In the genomic region with DNA sequence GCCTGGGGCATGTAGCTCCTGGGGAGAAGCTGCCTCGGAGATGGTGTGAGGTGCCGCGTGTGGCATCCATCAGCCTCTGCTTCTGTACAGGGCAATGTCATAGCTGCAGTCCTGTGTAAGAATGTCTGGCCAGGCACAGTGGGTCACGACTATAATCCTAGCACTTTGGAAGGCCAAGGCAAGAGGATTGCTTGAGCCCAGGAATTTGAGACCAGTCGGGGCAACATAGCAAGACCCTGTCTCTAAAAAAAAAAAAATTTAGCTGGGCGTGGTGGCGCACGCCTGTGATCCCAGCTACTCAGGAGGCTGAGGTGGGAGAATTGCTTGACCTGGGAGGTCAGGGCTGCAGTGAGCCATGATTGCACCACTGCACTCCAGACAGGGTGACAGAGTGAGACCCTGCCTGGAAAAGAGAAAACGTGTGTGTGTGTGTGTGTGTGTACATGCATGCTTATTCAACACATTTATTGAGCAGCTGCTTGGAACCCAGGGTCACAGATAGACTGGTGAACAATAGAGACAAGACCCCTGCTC, we compare ENCODE assay signal across 21 cellular contexts. TPM values are rescaled to one million over a fixed set of nuclear protein-coding genes. Genes with fewer than 3 reads are reported as not detected.
DNase-seq lines count a peak whose midpoint lies in the region; ATAC-seq, FAIRE-seq and TF ChIP-seq lines count a peak whose summit lies in the region.
"Had no signal": no experiment of that assay in that cellular context is flagged by ENCODE, and none has a peak within 500 bp of the region (broad histone marks: within the 10 kb centered on the region; RNA-seq: fewer than 3 reads in every experiment).

No MANE protein-coding gene starts in this region.

- H3K36me3 ChIP-seq in BLaER1 (peaks cover 19% of the 10 kb centered on the region; the same call in 1 of the 2 replicates), WERI-Rb-1 (peaks cover 47% of the 10 kb centered on the region)

- no peak for DNase-seq in activated CD4-positive, alpha-beta memory T cell treated with anti-CD3 and anti-CD28 coated beads, Interleukin-2, amount 10 ng/mL, durations not matched to agents 7 days and 5 days
- no peak for DNase-seq in activated CD4-positive, alpha-beta memory T cell treated with anti-CD3 and anti-CD28 coated beads for 36 hours
- DNase-seq in WERI-Rb-1 (no peak), mesothelial cell of epicardium (ENCODE audit: low spot score in 2 of 2, unreplicated experiment in 2 of 2) (no peak), D721Med (ENCODE audit: insufficient read length, low spot score) (no peak), NCI-H1092 treated with DMSO at 0.1 percent for 48 hours (lab: John Stamatoyannopoulos, UW) (no peak)
- DNase-seq: AML-193; CD4-positive, CD25-positive, alpha-beta regulatory T cell; GF-D8; KG1; NCI-H1417; NCI-H187; NCI-H345; NCI-H526; PC-3 had no signal

- no peak for FAIRE-seq in D721Med (lab: Jason Lieb, UNC)

- H3K4me3 ChIP-seq in BLaER1 = no peak overlapping the region
- no peak overlapping the region for H3K4me3 ChIP-seq in WERI-Rb-1 (ENCODE audit: low read depth, low read length)
- H3K4me3 ChIP-seq: GM23338, SJSA1 had no signal

- H3K4me1 ChIP-seq in BLaER1 = peaks cover 67% of the 10 kb centered on the region

- POLR2A ChIA-PET in activated CD4-positive, alpha-beta memory T cell treated with anti-CD3 and anti-CD28 coated beads, Interleukin-2, amount 10 ng/mL, durations not matched to agents 7 days and 5 days (lab: Charles Lee) = no interaction called here
- POLR2A ChIA-PET in activated CD4-positive, alpha-beta memory T cell treated with anti-CD3 and anti-CD28 coated beads for 36 hours (lab: Charles Lee) = no interaction called here

- H3K4me1 Mint-ChIP-seq in activated CD4-positive, alpha-beta memory T cell treated with anti-CD3 and anti-CD28 coated beads, Interleukin-2, amount 10 ng/mL, durations not matched to agents 7 days and 5 days = peaks cover 10% of the 10 kb centered on the region
- peaks cover 5% of the 10 kb centered on the region for H3K4me1 Mint-ChIP-seq in activated CD4-positive, alpha-beta memory T cell treated with anti-CD3 and anti-CD28 coated beads for 36 hours (ENCODE audit: low read depth)
- H3K4me1 Mint-ChIP-seq in mesothelial cell of epicardium = peaks cover 44% of the 10 kb centered on the region

- no peaks in the 10 kb centered on the region for H3K27me3 Mint-ChIP-seq in activated CD4-positive, alpha-beta memory T cell treated with anti-CD3 and anti-CD28 coated beads, Interleukin-2, amount 10 ng/mL, durations not matched to agents 7 days and 5 days
- H3K27me3 Mint-ChIP-seq in activated CD4-positive, alpha-beta memory T cell treated with anti-CD3 and anti-CD28 coated beads for 36 hours = no peaks in the 10 kb centered on the region
- no peaks in the 10 kb centered on the region for H3K27me3 Mint-ChIP-seq in mesothelial cell of epicardium (ENCODE audit: low read depth)
- H3K27me3 Mint-ChIP-seq: CD4-positive, CD25-positive, alpha-beta regulatory T cell had no signal

- CTCF ChIA-PET in activated CD4-positive, alpha-beta memory T cell treated with anti-CD3 and anti-CD28 coated beads, Interleukin-2, amount 10 ng/mL, durations not matched to agents 7 days and 5 days (lab: Charles Lee) = interaction anchor here (1.0 to 1.5 kb wide), 3 partner anchors 25 to 68 kb away, joined by 3 to 5 read pairs (median 5); no protein-coding TSS in a partner anchor
- CTCF ChIA-PET in activated CD4-positive, alpha-beta memory T cell treated with anti-CD3 and anti-CD28 coated beads for 36 hours (lab: Charles Lee) = interaction anchor here (1.3 kb wide), 1 partner anchor 25 kb away, joined by 7 read pairs; the partner anchor contains the start of gene RHOF

- H3K9me3 Mint-ChIP-seq in activated CD4-positive, alpha-beta memory T cell treated with anti-CD3 and anti-CD28 coated beads, Interleukin-2, amount 10 ng/mL, durations not matched to agents 7 days and 5 days = no peaks in the 10 kb centered on the region
- no peaks in the 10 kb centered on the region for H3K9me3 Mint-ChIP-seq in activated CD4-positive, alpha-beta memory T cell treated with anti-CD3 and anti-CD28 coated beads for 36 hours
- no peaks in the 10 kb centered on the region for H3K9me3 Mint-ChIP-seq in mesothelial cell of epicardium
- H3K9me3 Mint-ChIP-seq: CD4-positive, CD25-positive, alpha-beta regulatory T cell; GM23338 had no signal

- peak overlapping the region; percentile 36 for H3K27ac Mint-ChIP-seq in activated CD4-positive, alpha-beta memory T cell treated with anti-CD3 and anti-CD28 coated beads, Interleukin-2, amount 10 ng/mL, durations not matched to agents 7 days and 5 days
- H3K27ac Mint-ChIP-seq in activated CD4-positive, alpha-beta memory T cell treated with anti-CD3 and anti-CD28 coated beads for 36 hours = no peak overlapping the region
- peak overlapping the region; percentile 39 for H3K27ac Mint-ChIP-seq in mesothelial cell of epicardium
- H3K27ac Mint-ChIP-seq: GM23338 had no signal

- no peak for ATAC-seq in GM21390 (IDR thresholded peaks at IDR 0.05; ENCODE audit: unreplicated experiment)
- ATAC-seq: GM23338, HCT116, PC-3 had no signal

- H3K9me3 ChIP-seq in BLaER1 = no peaks in the 10 kb centered on the region
- no peaks in the 10 kb centered on the region for H3K9me3 ChIP-seq in WERI-Rb-1 (ENCODE audit: severe bottlenecking)
- H3K9me3 ChIP-seq: SJSA1 had no signal

- TF ChIP-seq CTCF in WERI-Rb-1 (IDR thresholded peaks at IDR 0.05; ENCODE audit: low read depth, low read length) (no peak), mesothelial cell of epicardium (IDR thresholded peaks at IDR 0.05; ENCODE audit: unreplicated experiment) (no peak), D721Med (IDR thresholded peaks at IDR 0.05; ENCODE audit: insufficient read depth, missing control alignments) (no peak)

- H3K27me3 ChIP-seq in BLaER1 (no peaks in the 10 kb centered on the region), WERI-Rb-1 (ENCODE audit: insufficient read depth, low read depth, severe bottlenecking) (no peaks in the 10 kb centered on the region)
- H3K27me3 ChIP-seq: SJSA1 had no signal

- no peak overlapping the region for H3K4me3 Mint-ChIP-seq in activated CD4-positive, alpha-beta memory T cell treated with anti-CD3 and anti-CD28 coated beads, Interleukin-2, amount 10 ng/mL, durations not matched to agents 7 days and 5 days
- no peak overlapping the region for H3K4me3 Mint-ChIP-seq in activated CD4-positive, alpha-beta memory T cell treated with anti-CD3 and anti-CD28 coated beads for 36 hours
- no peak overlapping the region for H3K4me3 Mint-ChIP-seq in mesothelial cell of epicardium
- H3K4me3 Mint-ChIP-seq: CD4-positive, CD25-positive, alpha-beta regulatory T cell; GM23338 had no signal

- H4K20me1 ChIP-seq in BLaER1 = no peaks in the 10 kb centered on the region

- peak overlapping the region; percentile 30; the same call in 1 of the 2 replicates for H3K9ac ChIP-seq in BLaER1

- no peaks in the 10 kb centered on the region for H3K36me3 Mint-ChIP-seq in activated CD4-positive, alpha-beta memory T cell treated with anti-CD3 and anti-CD28 coated beads, Interleukin-2, amount 10 ng/mL, durations not matched to agents 7 days and 5 days (ENCODE audit: low read depth)
- H3K36me3 Mint-ChIP-seq in activated CD4-positive, alpha-beta memory T cell treated with anti-CD3 and anti-CD28 coated beads for 36 hours = no peaks in the 10 kb centered on the region
- no peaks in the 10 kb centered on the region for H3K36me3 Mint-ChIP-seq in mesothelial cell of epicardium
- H3K36me3 Mint-ChIP-seq: CD4-positive, CD25-positive, alpha-beta regulatory T cell had no signal

- H3K27ac ChIP-seq in BLaER1 (peak overlapping the region; percentile 76), WERI-Rb-1 (peak overlapping the region; percentile 72)
- H3K27ac ChIP-seq: 22Rv1, SJSA1 had no signal

- intact Hi-C loops in activated CD4-positive, alpha-beta memory T cell treated with anti-CD3 and anti-CD28 coated beads for 36 hours (cut with micrococcal nuclease) = no loop called here

- H3K4me2 ChIP-seq in BLaER1 = peak overlapping the region; percentile 75
- H3K4me2 ChIP-seq: GM23338 had no signal

RNA-seq across cellular contexts. Expression of gene RHOF, which starts 24.1 kb away (rescaled TPM):
- total RNA-seq in activated CD4-positive, alpha-beta memory T cell treated with anti-CD3 and anti-CD28 coated beads, Interleukin-2, amount 10 ng/mL, durations not matched to agents 7 days and 5 days = 100 to 1,000 TPM; 157 to 163 TPM
- total RNA-seq in activated CD4-positive, alpha-beta memory T cell treated with anti-CD3 and anti-CD28 coated beads for 36 hours = 100 to 1,000 TPM; 136 to 141 TPM
- total RNA-seq in mesothelial cell of epicardium = 33.0 to 37.8 TPM (median 33.8 TPM) in 3 replicates

RNA-seq across cellular contexts. Expression of gene SETD1B, which starts 34.4 kb away (rescaled TPM):
- total RNA-seq in activated CD4-positive, alpha-beta memory T cell treated with anti-CD3 and anti-CD28 coated beads, Interleukin-2, amount 10 ng/mL, durations not matched to agents 7 days and 5 days = 10 to 100 TPM; 26.5 to 26.9 TPM
- total RNA-seq in activated CD4-positive, alpha-beta memory T cell treated with anti-CD3 and anti-CD28 coated beads for 36 hours = 10 to 100 TPM; 14.1 to 15.2 TPM
- total RNA-seq in mesothelial cell of epicardium = 26.5 to 27.2 TPM (median 26.8 TPM) in 3 replicates

RNA-seq across cellular contexts. Expression of gene TMEM120B, which starts 56.8 kb away (rescaled TPM):
- total RNA-seq in activated CD4-positive, alpha-beta memory T cell treated with anti-CD3 and anti-CD28 coated beads, Interleukin-2, amount 10 ng/mL, durations not matched to agents 7 days and 5 days = 1 to 10 TPM; 5.1 to 5.8 TPM
- total RNA-seq in activated CD4-positive, alpha-beta memory T cell treated with anti-CD3 and anti-CD28 coated beads for 36 hours = 1 to 10 TPM; 8.8 to 9.5 TPM
- 22.3 to 22.8 TPM (median 22.4 TPM) in 3 replicates for total RNA-seq in mesothelial cell of epicardium
